Comparison of ENCODE assay signal across 10 cellular contexts in the genomic region with DNA sequence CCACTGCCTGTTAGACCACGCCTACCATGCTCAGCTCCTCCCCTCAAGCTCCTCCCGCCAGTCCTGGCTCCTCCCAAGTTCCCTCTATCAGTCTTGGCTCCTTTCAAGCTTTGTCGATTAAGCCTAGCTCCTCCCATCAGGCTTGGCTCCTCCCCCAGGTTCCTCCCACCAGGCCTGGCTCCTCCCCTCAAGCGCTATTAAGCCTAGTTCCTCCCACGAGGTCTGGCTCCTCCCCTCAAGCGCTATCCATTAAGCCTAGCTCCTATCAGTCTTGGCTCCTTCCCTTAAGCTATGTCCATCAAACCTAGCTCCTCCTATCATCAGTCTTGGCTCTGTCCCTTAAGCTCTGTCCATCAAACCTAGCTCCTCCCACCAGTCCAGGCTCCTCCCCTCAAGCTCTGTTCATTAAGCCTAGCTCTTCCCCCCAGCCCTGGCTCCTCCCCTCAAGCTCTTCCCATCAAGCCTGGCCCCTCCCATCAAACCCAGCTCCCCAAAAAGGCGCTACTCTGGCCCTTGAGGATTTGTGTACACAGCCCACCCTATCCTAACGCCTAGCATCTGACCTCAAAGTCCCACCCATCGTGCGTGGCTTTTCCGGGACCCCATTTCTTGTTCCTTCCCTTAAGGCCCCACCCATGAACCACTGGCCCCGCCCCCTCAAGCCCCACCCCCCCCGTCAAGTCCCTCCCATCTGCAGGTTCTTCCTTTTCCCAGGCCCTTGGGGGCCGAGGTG. TPM values are rescaled to one million over a fixed set of nuclear protein-coding genes. Genes with fewer than 3 reads are reported as not detected.
DNase-seq lines count a peak whose midpoint lies in the region; ATAC-seq and TF ChIP-seq lines count a peak whose summit lies in the region.
"Had no signal": no experiment of that assay in that cellular context is flagged by ENCODE, and none has a peak within 500 bp of the region (broad histone marks: within the 10 kb centered on the region; RNA-seq: fewer than 3 reads in every experiment).

No MANE protein-coding gene starts in this region.

- H3K27ac ChIP-seq in endodermal cell (ENCODE audit: low read depth, low read length) = no peak overlapping the region
- no peak overlapping the region for H3K27ac ChIP-seq in upper lobe of right lung
- H3K27ac ChIP-seq in left lung = no peak overlapping the region
- no peak overlapping the region for H3K27ac ChIP-seq in vagina

- intact Hi-C loops in upper lobe of right lung (cut with DNase I) (no loop called here), left lung (cut with DNase I) (no loop called here), vagina (cut with DNase I) (no loop called here)

- peaks cover 45% of the 10 kb centered on the region for H3K36me3 Mint-ChIP-seq in endodermal cell (ENCODE audit: low read depth)

- peak; percentile 30 for ATAC-seq in upper lobe of right lung
- no peak for ATAC-seq in left lung
- ATAC-seq in GM18519 (IDR thresholded peaks at IDR 0.05; ENCODE audit: low FRiP score, unreplicated experiment) = no peak
- ATAC-seq: right cardiac atrium had no signal

- H3K4me3 ChIP-seq in endodermal cell (ENCODE audit: low read length) (no peak overlapping the region), upper lobe of right lung (no peak overlapping the region), left lung (no peak overlapping the region), vagina (no peak overlapping the region)

- peak; percentile 45 for DNase-seq in stimulated activated CD4-positive, alpha-beta T cell treated with anti-CD3 and anti-CD28 coated beads, Interleukin-1b, Interleukin-23, amount 100 ng/mL, for 48 hours
- DNase-seq in stimulated activated CD4-positive, alpha-beta T cell treated with anti-CD3 and anti-CD28 coated beads, Interleukin-4, amount 100 ng/mL, for 4 hours = no peak
- DNase-seq in RPMI8226 = peak; percentile 64
- DNase-seq in endodermal cell = peak; percentile 88
- DNase-seq in upper lobe of right lung = no peak
- DNase-seq in left lung = no peak
- DNase-seq in vagina (ENCODE audit: extremely low spot score in 2 of 2) = no peak
- DNase-seq: NCI-H1930 had no signal

- peaks cover 5% of the 10 kb centered on the region for H3K4me1 Mint-ChIP-seq in endodermal cell

- H3K27me3 ChIP-seq in endodermal cell (ENCODE audit: control insufficient read depth, insufficient read depth, low read length, poor library complexity, severe bottlenecking) (no peaks in the 10 kb centered on the region), upper lobe of right lung (no peaks in the 10 kb centered on the region), left lung (peaks cover 0 to 36% of the 10 kb centered on the region in 2 donors), vagina (no peaks in the 10 kb centered on the region)

- H3K27me3 Mint-ChIP-seq in endodermal cell (ENCODE audit: insufficient read depth) = no peaks in the 10 kb centered on the region

- TF ChIP-seq POLR2A in vagina (IDR thresholded peaks at IDR 0.05) = no peak

- 90 to 93% methylated on average over 6 to 12 of the region's 14 CpGs for WGBS in endodermal cell (ENCODE audit: insufficient coverage in 1 of 2, insufficient read length in 1 of 2), 2 experiments

- no peak overlapping the region for H3K4me3 Mint-ChIP-seq in endodermal cell

- H3K27ac Mint-ChIP-seq in endodermal cell = no peak overlapping the region

- H3K9ac ChIP-seq in endodermal cell (ENCODE audit: extremely low read depth, low read length, poor library complexity, severe bottlenecking) = no peak overlapping the region

- H3K4me1 ChIP-seq in endodermal cell (ENCODE audit: control insufficient read depth, insufficient read depth, low read length) (no peaks in the 10 kb centered on the region), upper lobe of right lung (no peaks in the 10 kb centered on the region), left lung (no peaks in the 10 kb centered on the region), vagina (no peaks in the 10 kb centered on the region)

- TF ChIP-seq CTCF in endodermal cell (conservative IDR thresholded peaks at IDR 0.05) (no peak), upper lobe of right lung (IDR thresholded peaks at IDR 0.05) (no peak), left lung (IDR thresholded peaks at IDR 0.05) (no peak), vagina (IDR thresholded peaks at IDR 0.05) (no peak)

- H3K9me3 Mint-ChIP-seq in endodermal cell = peaks cover 3% of the 10 kb centered on the region

- H3K36me3 ChIP-seq in endodermal cell (ENCODE audit: control insufficient read depth, insufficient read depth, low read length) = peaks cover 18% of the 10 kb centered on the region
- no peaks in the 10 kb centered on the region for H3K36me3 ChIP-seq in upper lobe of right lung
- peaks cover 0 to 4% of the 10 kb centered on the region in 2 donors for H3K36me3 ChIP-seq in left lung
- H3K36me3 ChIP-seq in vagina = no peaks in the 10 kb centered on the region

- H3K9me3 ChIP-seq in endodermal cell (ENCODE audit: control insufficient read depth, low read length) (no peaks in the 10 kb centered on the region), upper lobe of right lung (no peaks in the 10 kb centered on the region), left lung (no peaks in the 10 kb centered on the region), vagina (no peaks in the 10 kb centered on the region)

RNA-seq across cellular contexts. Expression of a gene that starts 10.0 kb away (rescaled TPM):
- total RNA-seq in endodermal cell (10 to 100 TPM; 65.5 to 76.8 TPM), upper lobe of right lung (29.1 TPM), left lung (10 to 100 TPM; 20.5 to 22.3 TPM), vagina (12.8 TPM)
- 18.6 TPM for polyA plus RNA-seq in endodermal cell (2013, experiment 1 of 2)
- 18.0 TPM for polyA plus RNA-seq in endodermal cell (2013, experiment 2 of 2)

RNA-seq across cellular contexts. Expression of a gene that starts 23.7 kb away (rescaled TPM):
- total RNA-seq in endodermal cell (10 to 100 TPM; 44.3 to 46.6 TPM), upper lobe of right lung (42.3 TPM), left lung (10 to 100 TPM; 32.8 to 33.7 TPM), vagina (44.0 TPM)
- polyA plus RNA-seq in endodermal cell (2013, experiment 1 of 2) = 48.3 TPM
- 43.1 TPM for polyA plus RNA-seq in endodermal cell (2013, experiment 2 of 2)

RNA-seq across cellular contexts. Expression of a gene that starts 23.9 kb away (rescaled TPM):
- total RNA-seq in endodermal cell (100 to 1,000 TPM; 149 to 182 TPM), upper lobe of right lung (93.2 TPM), left lung (10 to 100 TPM; 92.6 to 98.6 TPM), vagina (16.7 TPM)
- polyA plus RNA-seq in endodermal cell (2013, experiment 1 of 2) = 93.5 TPM
- 92.2 TPM for polyA plus RNA-seq in endodermal cell (2013, experiment 2 of 2)

RNA-seq across cellular contexts. Expression of a gene that starts 27.9 kb away (rescaled TPM):
- under 1 TPM in 1 of 2 donors, not detected in 1; 0.55 TPM for total RNA-seq in endodermal cell
- polyA plus RNA-seq in endodermal cell (2013, experiment 1 of 2) = not detected
- not detected for polyA plus RNA-seq in endodermal cell (2013, experiment 2 of 2)
- total RNA-seq in upper lobe of right lung = 3.5 TPM
- 1 to 10 TPM; 1.6 to 1.8 TPM for total RNA-seq in left lung
- not detected for total RNA-seq in vagina
- total RNA-seq: right cardiac atrium had no signal

RNA-seq across cellular contexts. Expression of a gene that starts 31.3 kb away (rescaled TPM):
- total RNA-seq in endodermal cell = 100 to 1,000 TPM; 119 to 126 TPM
- polyA plus RNA-seq in endodermal cell (2013, experiment 1 of 2) = 27.5 TPM
- 29.9 TPM for polyA plus RNA-seq in endodermal cell (2013, experiment 2 of 2)
- total RNA-seq in upper lobe of right lung = 162 TPM
- 100 to 1,000 TPM; 153 to 277 TPM for total RNA-seq in left lung
- total RNA-seq in vagina = 64.3 TPM

Comparison
In these comparisons a context has a peak if more than half of its experiments do, and no peak if none do; other contexts are left out.
1. DNase-seq: peak in stimulated activated CD4-positive, alpha-beta T cell treated with anti-CD3 and anti-CD28 coated beads, Interleukin-1b, Interleukin-23, amount 100 ng/mL, for 48 hours (single experiment), RPMI8226 (single experiment) and endodermal cell (single experiment); none in stimulated activated CD4-positive, alpha-beta T cell treated with anti-CD3 and anti-CD28 coated beads, Interleukin-4, amount 100 ng/mL, for 4 hours (0 of 2), upper lobe of right lung (single experiment), left lung (0 of 2) and vagina (0 of 2).